23 cellular contexts compared by ENCODE assay signal in the genomic region with DNA sequence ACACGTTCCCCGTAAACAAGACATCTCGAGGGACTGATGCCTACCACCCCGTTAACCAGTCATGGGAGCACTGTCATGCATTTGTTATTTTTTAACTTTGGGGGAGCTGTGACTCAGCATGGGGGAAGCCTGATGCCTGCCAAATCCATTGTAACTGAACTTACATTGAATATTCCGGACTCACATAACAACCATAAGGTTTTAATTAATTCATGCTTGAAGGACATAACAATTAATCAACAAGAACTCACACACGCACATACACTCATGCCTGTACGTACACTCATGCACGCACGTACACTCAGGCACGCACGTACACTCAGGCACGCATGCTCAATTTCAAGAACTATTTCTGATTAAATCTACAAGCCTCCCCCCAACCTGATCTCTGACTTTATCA.
"Had no signal": no experiment of that assay in that cellular context is flagged by ENCODE, and none has a peak within 500 bp of the region (broad histone marks: within the 10 kb centered on the region; RNA-seq: fewer than 3 reads in every experiment).

No MANE protein-coding gene starts in this region.

- H3K4me3 ChIP-seq: coronary artery, esophagus muscularis mucosa, left lung, mucosa of descending colon, pancreas, right atrium auricular region, smooth muscle cell, tibial artery had no signal

- DNase-seq: dermis blood vessel endothelial cell; effector memory CD4-positive, alpha-beta T cell; hypothalamus; immature natural killer cell; kidney; left cardiac atrium; left lung; mesenchymal stem cell; mucosa of descending colon; naive B cell; pancreas; stimulated activated CD4-positive, alpha-beta T cell treated with anti-CD3 and anti-CD28 coated beads, Interleukin-12 subunit alpha, Interleukin-12 subunit beta, amount 100 ng/mL, for 4 hours; stimulated activated CD4-positive, alpha-beta T cell treated with anti-CD3 and anti-CD28 coated beads, Interleukin-1b, Interleukin-23, amount 100 ng/mL, for 48 hours; stimulated activated CD4-positive, alpha-beta T cell treated with anti-CD3 and anti-CD28 coated beads, Interleukin-4, amount 100 ng/mL, for 1 hour; stimulated activated CD8-positive, alpha-beta memory T cell treated with anti-CD3 and anti-CD28 coated beads, Interleukin-4, amount 100 ng/mL, for 48 hours; stimulated activated naive CD4-positive, alpha-beta T cell; stimulated activated naive CD8-positive, alpha-beta T cell treated with anti-CD3 and anti-CD28 coated beads, Interleukin-15, amount 100 ng/mL, for 72 hours; tibial artery had no signal

- H3K36me3 ChIP-seq: esophagus muscularis mucosa, left lung, neutrophil, pancreas, right atrium auricular region, tibial artery had no signal

- H3K27me3 ChIP-seq: esophagus muscularis mucosa, left lung, neutrophil, pancreas, right atrium auricular region, tibial artery had no signal
